24 cellular contexts compared by ENCODE assay signal in the genomic region with DNA sequence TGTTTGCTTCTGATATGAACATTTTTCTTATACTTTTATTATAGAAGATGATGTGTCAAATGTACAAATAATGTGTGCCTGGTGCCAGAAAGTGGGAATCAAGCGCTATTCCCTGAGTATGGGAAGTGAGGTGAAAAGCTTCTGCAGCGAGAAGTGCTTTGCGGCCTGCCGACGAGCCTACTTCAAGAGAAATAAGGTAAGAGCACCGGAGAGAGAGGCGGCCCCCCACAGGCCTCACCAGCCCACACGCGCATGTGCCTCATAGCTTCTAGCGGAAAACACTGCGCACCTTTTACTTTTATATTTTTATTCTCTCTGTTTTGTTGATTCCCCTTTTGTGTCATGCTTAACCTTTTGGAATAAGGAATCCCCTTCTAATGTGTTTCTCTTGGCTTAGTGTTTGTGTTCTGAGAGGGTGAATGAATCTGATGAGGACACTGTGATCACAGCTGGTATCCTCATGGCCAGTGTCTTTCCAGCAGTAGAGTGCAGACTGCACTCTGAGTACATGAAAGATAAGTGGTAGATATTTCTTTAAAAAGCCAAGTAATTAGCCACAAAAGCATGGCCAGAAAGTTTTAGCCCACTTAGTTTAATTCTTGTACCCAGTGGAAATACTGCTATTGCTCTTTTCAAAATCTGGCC. TPM values are rescaled to one million over a fixed set of nuclear protein-coding genes. Genes with fewer than 3 reads are reported as not detected.
DNase-seq lines count a peak whose midpoint lies in the region; FAIRE-seq and TF ChIP-seq lines count a peak whose summit lies in the region.
"Had no signal": no experiment of that assay in that cellular context is flagged by ENCODE, and none has a peak within 500 bp of the region (broad histone marks: within the 10 kb centered on the region; RNA-seq: fewer than 3 reads in every experiment).

No MANE protein-coding gene starts in this region.

- no peak overlapping the region for H2BK5ac ChIP-seq in H1 (ENCODE audit: low read depth, low read length)

- 71% methylated on average over 11 of the region's 11 CpGs; no CpG with 5 or more reads in 1 of the 2 experiments for WGBS in H1 (ENCODE audit: extremely low coverage in 1 of 2, insufficient coverage in 1 of 2, insufficient read length in 1 of 2, insufficient replicate concordance in 2 of 2, low coverage in 1 of 2, low lambda C conversion rate in 2 of 2, missing lambda C conversion rate in 1 of 2), 2 experiments

- TF ChIP-seq POLR2A in H1 (IDR thresholded peaks at IDR 0.05; ENCODE audit: control extremely low read depth in 1 of 2, low read depth in 2 of 2, low read length in 2 of 2): no peak

- no peaks in the 10 kb centered on the region; the same call in 1 of the 2 replicates for H3K23me2 ChIP-seq in H1 (ENCODE audit: low read depth, low read length)

- H3K9me2 ChIP-seq in neural cell (ENCODE audit: insufficient read depth, low read length): no peaks in the 10 kb centered on the region

- no peaks in the 10 kb centered on the region for H3K79me1 ChIP-seq in H1 (ENCODE audit: low read depth, low read length)

- H4K20me1 ChIP-seq in H1 (replicated peaks in 1 of 2; ENCODE audit: control insufficient read depth in 1 of 2, insufficient read depth in 2 of 2, low read length in 2 of 2) (no peaks in the 10 kb centered on the region), neural cell (ENCODE audit: insufficient read depth) (no peaks in the 10 kb centered on the region)

- no peak for FAIRE-seq in H1 (lab: Jason Lieb, UNC)
- FAIRE-seq: GM19239, K562 had no signal

- H3K36me3 ChIP-seq in left ventricle myocardium inferior (peaks cover 6% of the 10 kb centered on the region), H1 (ENCODE audit: control insufficient read depth in 2 of 4, insufficient read depth in 4 of 4, low read length in 3 of 4) (no peaks in the 10 kb centered on the region), neural cell (ENCODE audit: insufficient read depth, low read length) (no peaks in the 10 kb centered on the region), tibial artery (no peaks in the 10 kb centered on the region)

- no peak overlapping the region for H3K18ac ChIP-seq in H1 (ENCODE audit: extremely low read depth, low read length)

- H3K9me3 ChIP-seq in left ventricle myocardium inferior (replicated peaks) (no peaks in the 10 kb centered on the region), H1 (ENCODE audit: insufficient read depth in 2 of 2, low read depth in 1 of 2, low read length in 1 of 2) (no peaks in the 10 kb centered on the region), neural cell (ENCODE audit: low read length) (no peaks in the 10 kb centered on the region), tibial artery (no peaks in the 10 kb centered on the region)

- no peak for TF ChIP-seq RAD21 in H1 (IDR thresholded peaks at IDR 0.05 in 1 of 2, conservative IDR thresholded peaks at IDR 0.05 in 1 of 2; ENCODE audit: low read depth in 2 of 2, low read length in 2 of 2)
- TF ChIP-seq RAD21 in neural cell (conservative IDR thresholded peaks at IDR 0.05): no peak

- H4K8ac ChIP-seq in H1 (ENCODE audit: extremely low read depth, insufficient read depth, low read length): no peak overlapping the region

- TF ChIP-seq CTCF in left ventricle myocardium inferior (IDR thresholded peaks at IDR 0.05; ENCODE audit: borderline replicate concordance): no peak
- no peak for TF ChIP-seq CTCF in H1 (IDR thresholded peaks at IDR 0.05; ENCODE audit: control extremely low read depth in 1 of 3, insufficient read depth in 1 of 3, low read depth in 1 of 3, low read length in 3 of 3)
- TF ChIP-seq CTCF in neural cell (IDR thresholded peaks at IDR 0.05; ENCODE audit: poor library complexity, severe bottlenecking): no peak
- no peak for TF ChIP-seq CTCF in tibial artery (IDR thresholded peaks at IDR 0.05)
- no peak for TF ChIP-seq CTCF in GM13977 (IDR thresholded peaks at IDR 0.05; ENCODE audit: extremely low read depth, insufficient read depth, missing control alignments)

- no peak overlapping the region for H4K91ac ChIP-seq in H1 (replicated peaks; ENCODE audit: insufficient read length, low read length)

- H3K9ac ChIP-seq in H1 (replicated peaks in 1 of 4; ENCODE audit: extremely low read depth in 1 of 4, low read depth in 3 of 4, low read length in 3 of 4): no peak overlapping the region
- H3K9ac ChIP-seq in neural cell (ENCODE audit: low read length): no peak overlapping the region

- no peak overlapping the region; the same call in 1 of the 2 replicates for H2BK12ac ChIP-seq in H1 (ENCODE audit: low read depth, low read length)

- H2BK15ac ChIP-seq in H1 (ENCODE audit: low read length): peak overlapping the region; percentile 89

- POLR2A ChIA-PET in H1 (lab: Charles Lee; ENCODE audit: partially characterized antibody): interaction anchor here (1.1 kb wide), 2 partner anchors 41 to 46 kb away, joined by 3 read pairs; no protein-coding TSS in a partner anchor

- intact Hi-C loops in left ventricle myocardium inferior (cut with micrococcal nuclease): no loop called here
- intact Hi-C loops in cardiac septum (cut with DNase I): no loop called here
- intact Hi-C loops in tibial artery (cut with DNase I; ENCODE audit: low total_unique reads): no loop called here

- H3K27ac ChIP-seq in left ventricle myocardium inferior (replicated peaks) (peak overlapping the region; percentile 49), H1 (ENCODE audit: low read depth, low read length) (no peak overlapping the region), neural cell (ENCODE audit: low read length) (peak overlapping the region; percentile 32), tibial artery (peak overlapping the region; percentile 8 to 57)

- no peak overlapping the region for H3K4ac ChIP-seq in H1 (replicated peaks; ENCODE audit: insufficient read length, low read depth, low read length)

- peaks cover 3% of the 10 kb centered on the region for H3F3A ChIP-seq in neural cell (ENCODE audit: insufficient read depth, low read length, poor library complexity, severe bottlenecking)

- H3K79me2 ChIP-seq in H1 (ENCODE audit: control insufficient read depth in 1 of 2, insufficient read depth in 2 of 2, low read length in 2 of 2): no peaks in the 10 kb centered on the region
- peaks cover 10% of the 10 kb centered on the region for H3K79me2 ChIP-seq in neural cell (replicated peaks; ENCODE audit: insufficient read depth, low read length)

- H3K14ac ChIP-seq in H1 (ENCODE audit: insufficient read length): no peak overlapping the region

- no peak overlapping the region for H3K56ac ChIP-seq in H1 (replicated peaks; ENCODE audit: insufficient read length, low read depth, low read length)

- DNase-seq in left ventricle myocardium inferior: no peak
- no peak for DNase-seq in cardiac septum (ENCODE audit: low spot score)
- no peak for DNase-seq in H1 (ENCODE audit: low read depth in 1 of 2, low spot score in 2 of 2)
- DNase-seq in tibial artery: no peak
- no peak for DNase-seq in stimulated activated CD4-positive, alpha-beta T cell treated with anti-CD3 and anti-CD28 coated beads, Interleukin-2, amount 100 ng/mL, for 24 hours
- DNase-seq in OCI-M1 (lab: John Stamatoyannopoulos, UW): no peak
- DNase-seq in GM13977 (ENCODE audit: low spot score): no peak
- DNase-seq: CD4-positive, CD25-positive, alpha-beta regulatory T cell; COR-L47; DMS 273 treated with DMSO at 0.1 percent for 48 hours; GF-D8; GOT3; NCI-H1092 treated with DMSO at 0.1 percent for 48 hours; NCI-H146; NCI-H2029 treated with DMSO at 0.1 percent for 48 hours; NCI-H510A; NCI-H748 treated with DMSO at 0.1 percent for 48 hours; PC-3; RPMI8226; SIG-M5 had no signal

- no peak for TF ChIP-seq EP300 in H1 (IDR thresholded peaks at IDR 0.05; ENCODE audit: borderline replicate concordance in 1 of 2, low read depth in 2 of 2, low read length in 2 of 2)
- TF ChIP-seq EP300 in neural cell (conservative IDR thresholded peaks at IDR 0.05; ENCODE audit: poor library complexity, severe bottlenecking): no peak

- H2BK120ac ChIP-seq in H1 (replicated peaks; ENCODE audit: low read depth, low read length): no peak overlapping the region

- H3K4me2 ChIP-seq in H1 (ENCODE audit: insufficient read depth in 1 of 2, low read depth in 2 of 2, low read length in 2 of 2): 0 out of 4 replicates have a peak overlapping the region, but pooled peaks of 1 of the 2 experiments have one; percentile 30
- H3K4me2 ChIP-seq in neural cell (ENCODE audit: low read length): no peak overlapping the region

- no peak overlapping the region for H3K23ac ChIP-seq in H1 (ENCODE audit: insufficient read length)

- no peak overlapping the region for H4K5ac ChIP-seq in H1 (ENCODE audit: insufficient read length, low read depth, low read length)

- H3K27me3 ChIP-seq in left ventricle myocardium inferior (ENCODE audit: low read depth) (no peaks in the 10 kb centered on the region), H1 (replicated peaks in 1 of 4; ENCODE audit: control insufficient read depth in 3 of 4, extremely low read depth in 1 of 4, insufficient read depth in 3 of 4, low read length in 3 of 4) (no peaks in the 10 kb centered on the region), neural cell (ENCODE audit: insufficient read depth, low read depth, low read length) (no peaks in the 10 kb centered on the region), tibial artery (no peaks in the 10 kb centered on the region)

- in situ Hi-C loops in GM13977 (cut with MboI; ENCODE audit: low pct_unique_long_range_greater_than_20kb, low sequenced_read_pairs, unreplicated experiment): no loop called here

- H3K4me1 ChIP-seq in left ventricle myocardium inferior: peaks cover 49% of the 10 kb centered on the region
- H3K4me1 ChIP-seq in H1 (replicated peaks in 1 of 4; ENCODE audit: control insufficient read depth in 3 of 4, insufficient read depth in 4 of 4, low read length in 3 of 4): peaks cover 2 to 16% (median 12%) of the 10 kb centered on the region in 4 experiments; a peak in 6 of 7 replicates
- peaks cover 0 to 79% (median 6%) of the 10 kb centered on the region in 4 donors for H3K4me1 ChIP-seq in tibial artery

- no peak overlapping the region for H2AK5ac ChIP-seq in H1 (ENCODE audit: low read depth, low read length)

- no peak overlapping the region for H2BK20ac ChIP-seq in H1 (ENCODE audit: low read length)

- H2AFZ ChIP-seq in H1 (ENCODE audit: low read length) (no peak overlapping the region), neural cell (ENCODE audit: low read depth, low read length) (no peak overlapping the region)

- H3K4me3 ChIP-seq in left ventricle myocardium inferior (no peak overlapping the region), H1 (ENCODE audit: extremely low read depth in 1 of 4, insufficient read depth in 2 of 4, low read depth in 3 of 4, low read length in 4 of 4) (no peak overlapping the region), neural cell (ENCODE audit: low read length) (no peak overlapping the region), tibial artery (no peak overlapping the region)
- H3K4me3 ChIP-seq: K562 had no signal

- CTCF ChIA-PET in H1 (lab: Charles Lee; ENCODE audit: partially characterized antibody): interaction anchor here (0.8 to 1.1 kb wide), 2 partner anchors 46 to 76 kb away, joined by 3 to 4 read pairs; no protein-coding TSS in a partner anchor

RNA-seq across cellular contexts. Expression of gene SOBP, which starts 43.6 kb away (rescaled TPM):
- 22.9 TPM for total RNA-seq in left ventricle myocardium inferior
- 28.7 TPM for total RNA-seq in cardiac septum
- 6.2 and 7.4 TPM in 2 replicates for total RNA-seq in H1 (2021; fragmentation: NEBNext Ultra II Directional; extraction: Animal tissue kit (Norgen Biotek cat#: 25700))
- 0.45 and 0.55 TPM in 2 replicates for polyA plus RNA-seq in H1 (2011; rRNA removed)
- 0.56 TPM for polyA plus RNA-seq in H1 (2011; cell fraction: cytosol; rRNA removed)
- polyA plus RNA-seq in H1 (2011; cell fraction: nucleus; rRNA removed): 1.4 TPM
- 2.3 to 2.9 TPM (median 2.7 TPM) in 4 replicates for polyA plus RNA-seq in H1 (2012, experiment 1 of 2)
- 2.0 TPM for polyA plus RNA-seq in H1 (2012, experiment 2 of 2)
- polyA plus RNA-seq in H1 (2013, experiment 1 of 2): 2.7 TPM
- 2.5 TPM for polyA plus RNA-seq in H1 (2013, experiment 2 of 2)
- 1.2 and 2.4 TPM in 2 replicates for polyA minus RNA-seq in H1 (2011; rRNA and poly(A)+ RNA removed)
- 4.0 TPM for polyA minus RNA-seq in H1 (2011; cell fraction: cytosol; rRNA and poly(A)+ RNA removed)
- 7.0 TPM for polyA minus RNA-seq in H1 (2011; cell fraction: nucleus; rRNA and poly(A)+ RNA removed)
- 16.4 and 21.6 TPM in 2 replicates for polyA plus RNA-seq in neural cell
- polyA minus RNA-seq in neural cell: 47.5 and 60.7 TPM in 2 replicates
- total RNA-seq: A172; CD4-positive, CD25-positive, alpha-beta regulatory T cell had no signal
- polyA plus RNA-seq: K562 had no signal
